8 cellular contexts compared by ENCODE assay signal in the genomic region with DNA sequence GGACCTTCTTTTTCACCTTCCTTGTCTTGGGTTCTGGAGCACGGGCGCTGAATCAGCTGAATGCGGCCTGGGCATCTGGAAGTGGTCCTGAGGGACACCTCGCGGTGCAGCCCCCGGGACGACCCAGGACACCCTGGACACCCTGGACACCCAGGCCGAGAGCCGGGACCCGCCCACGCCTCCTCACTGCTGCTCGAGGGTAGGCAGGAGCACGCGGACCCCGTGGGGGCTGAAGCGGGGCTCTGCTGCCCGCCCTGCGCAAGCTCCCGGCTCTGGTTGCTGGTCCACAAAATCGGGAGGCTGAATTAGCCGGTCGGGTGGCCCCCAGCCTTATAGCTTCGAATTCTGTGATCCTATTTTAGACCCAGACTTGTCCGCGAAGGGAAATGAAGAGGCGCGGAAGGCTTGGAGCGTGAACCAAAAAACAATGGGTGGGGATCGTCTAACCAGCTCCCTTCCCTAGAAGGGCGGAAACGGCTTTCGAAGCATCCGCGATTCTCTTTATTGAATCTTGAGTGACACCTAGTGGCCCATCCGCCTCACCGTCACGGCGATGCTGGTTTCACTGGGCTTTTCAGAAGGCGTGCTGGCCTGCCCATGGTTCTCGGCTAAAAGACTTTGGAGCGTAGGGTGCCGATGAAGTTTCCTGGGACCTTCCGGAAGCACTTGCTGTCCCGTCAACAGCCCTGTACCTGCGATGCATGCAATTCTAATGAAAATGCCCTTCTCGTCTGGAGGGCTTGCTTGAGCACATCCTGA. TPM values are rescaled to one million over a fixed set of nuclear protein-coding genes. Genes with fewer than 3 reads are reported as not detected.
DNase-seq lines count a peak whose midpoint lies in the region; ATAC-seq and TF ChIP-seq lines count a peak whose summit lies in the region.

No MANE protein-coding gene starts in this region.

- H3K4me1 ChIP-seq in BLaER1, result peaks cover 20% of the 10 kb centered on the region
- peaks cover 0 to 11% (median 9%) of the 10 kb centered on the region in 4 donors for H3K4me1 ChIP-seq in liver (ENCODE audit: control insufficient read depth in 4 of 4, insufficient read depth in 4 of 4, low read length in 3 of 4)

- ATAC-seq in GM19372 (IDR thresholded peaks at IDR 0.05; ENCODE audit: low read depth, unreplicated experiment) (peak; percentile 79), HG03521 (IDR thresholded peaks at IDR 0.05; ENCODE audit: unreplicated experiment) (peak; percentile 69)

- H4K20me1 ChIP-seq in BLaER1, result no peaks in the 10 kb centered on the region

- H3K27me3 ChIP-seq in BLaER1 (peaks cover 33% of the 10 kb centered on the region), liver (ENCODE audit: control insufficient read depth in 4 of 4, insufficient read depth in 4 of 4, low read length in 3 of 4) (no peaks in the 10 kb centered on the region)

- TF ChIP-seq RAD21 in liver (IDR thresholded peaks at IDR 0.05), result peak; percentile 89 to 96

- peak overlapping the region; percentile 51 for H3K9ac ChIP-seq in BLaER1
- peak overlapping the region; percentile 27 to 43 for H3K9ac ChIP-seq in liver (ENCODE audit: low read depth in 1 of 2, low read length in 2 of 2)

- H3K9me3 ChIP-seq in BLaER1 (no peaks in the 10 kb centered on the region), liver (ENCODE audit: control insufficient read depth in 4 of 4, low read length in 3 of 4) (no peaks in the 10 kb centered on the region)

- H3K27ac ChIP-seq in BLaER1, result no peak overlapping the region
- no peak overlapping the region for H3K27ac ChIP-seq in liver (ENCODE audit: low read depth in 1 of 2, low read length in 2 of 2)

- H3K4me2 ChIP-seq in BLaER1, result peak overlapping the region; percentile 100

- peak; percentile 83 for TF ChIP-seq CTCF in liver (IDR thresholded peaks at IDR 0.05; ENCODE audit: low read depth, low read length, missing input control)

- H3K4me3 ChIP-seq in BLaER1 (peak overlapping the region; percentile 74), liver (ENCODE audit: low read depth in 1 of 3, low read length in 3 of 3) (peak overlapping the region; percentile 53 to 67 (median 56))

- DNase-seq in NCI-H526 (lab: John Stamatoyannopoulos, UW) (peak; percentile 71 to 95), dermis microvascular lymphatic vessel endothelial cell (ENCODE audit: low read depth in 2 of 2) (peak; percentile 52 to 78)
- DNase-seq in activated CD4-positive, alpha-beta T cell treated with anti-CD3 and anti-CD28 coated beads, Interleukin-2, amount 50 U/mL, for 1 hour, result peak; percentile 82
- DNase-seq in stimulated activated CD4-positive, alpha-beta T cell treated with anti-CD3 and anti-CD28 coated beads, Interleukin-2, amount 100 ng/mL, for 48 hours, result peak; percentile 76 to 82

- WGBS in liver, result 2% methylated on average over 46 of the region's 46 CpGs

- no peaks in the 10 kb centered on the region for H3K36me3 ChIP-seq in BLaER1
- no peaks in the 10 kb centered on the region for H3K36me3 ChIP-seq in liver (ENCODE audit: control insufficient read depth in 4 of 4, insufficient read depth in 3 of 4, low read depth in 1 of 4, low read length in 3 of 4)

TF ChIP-seq in liver, 16 proteins besides CTCF, POLR2A, EP300 and RAD21:
- TF ChIP-seq ZBTB33 (IDR thresholded peaks at IDR 0.05) (no peak), NR2F2 (IDR thresholded peaks at IDR 0.05) (no peak), TAF1 (conservative IDR thresholded peaks at IDR 0.05) (no peak), FOXA2 (IDR thresholded peaks at IDR 0.05) (no peak), EGR1 (IDR thresholded peaks at IDR 0.05; ENCODE audit: low read depth in 2 of 2) (no peak), SP1 (IDR thresholded peaks at IDR 0.05) (no peak), JUND (IDR thresholded peaks at IDR 0.05) (no peak), REST (IDR thresholded peaks at IDR 0.05) (no peak), YY1 (IDR thresholded peaks at IDR 0.05) (peak; percentile 19), HNF4G (IDR thresholded peaks at IDR 0.05) (no peak), GABPA (IDR thresholded peaks at IDR 0.05 in 1 of 2, conservative IDR thresholded peaks at IDR 0.05 in 1 of 2) (peak in 1 of 2 donors; percentile 15), HNF4A (conservative IDR thresholded peaks at IDR 0.05) (peak; percentile 13 to 19), FOXA1 (IDR thresholded peaks at IDR 0.05) (no peak), RXRA (IDR thresholded peaks at IDR 0.05) (no peak)
- TF ChIP-seq, protein P1, sequence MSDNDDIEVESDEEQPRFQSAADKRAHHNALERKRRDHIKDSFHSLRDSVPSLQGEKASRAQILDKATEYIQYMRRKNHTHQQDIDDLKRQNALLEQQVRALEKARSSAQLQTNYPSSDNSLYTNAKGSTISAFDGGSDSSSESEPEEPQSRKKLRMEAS (IDR thresholded peaks at IDR 0.05), result no peak
- TF ChIP-seq, protein P2, sequence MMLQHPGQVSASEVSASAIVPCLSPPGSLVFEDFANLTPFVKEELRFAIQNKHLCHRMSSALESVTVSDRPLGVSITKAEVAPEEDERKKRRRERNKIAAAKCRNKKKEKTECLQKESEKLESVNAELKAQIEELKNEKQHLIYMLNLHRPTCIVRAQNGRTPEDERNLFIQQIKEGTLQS (IDR thresholded peaks at IDR 0.05), result no peak

RNA-seq across cellular contexts. Expression of gene PLXNC1, which starts 46.3 kb away (rescaled TPM):
- total RNA-seq in dermis microvascular lymphatic vessel endothelial cell (under 0.01 and 0.13 TPM in 2 replicates), liver (10 to 100 TPM in 1 of 2 donors, 1 to 10 TPM in 1; 5.7 to 12.0 TPM)
- polyA plus RNA-seq in liver, result under 1 TPM; 0.71 to 0.87 TPM
